In the genomic region with DNA sequence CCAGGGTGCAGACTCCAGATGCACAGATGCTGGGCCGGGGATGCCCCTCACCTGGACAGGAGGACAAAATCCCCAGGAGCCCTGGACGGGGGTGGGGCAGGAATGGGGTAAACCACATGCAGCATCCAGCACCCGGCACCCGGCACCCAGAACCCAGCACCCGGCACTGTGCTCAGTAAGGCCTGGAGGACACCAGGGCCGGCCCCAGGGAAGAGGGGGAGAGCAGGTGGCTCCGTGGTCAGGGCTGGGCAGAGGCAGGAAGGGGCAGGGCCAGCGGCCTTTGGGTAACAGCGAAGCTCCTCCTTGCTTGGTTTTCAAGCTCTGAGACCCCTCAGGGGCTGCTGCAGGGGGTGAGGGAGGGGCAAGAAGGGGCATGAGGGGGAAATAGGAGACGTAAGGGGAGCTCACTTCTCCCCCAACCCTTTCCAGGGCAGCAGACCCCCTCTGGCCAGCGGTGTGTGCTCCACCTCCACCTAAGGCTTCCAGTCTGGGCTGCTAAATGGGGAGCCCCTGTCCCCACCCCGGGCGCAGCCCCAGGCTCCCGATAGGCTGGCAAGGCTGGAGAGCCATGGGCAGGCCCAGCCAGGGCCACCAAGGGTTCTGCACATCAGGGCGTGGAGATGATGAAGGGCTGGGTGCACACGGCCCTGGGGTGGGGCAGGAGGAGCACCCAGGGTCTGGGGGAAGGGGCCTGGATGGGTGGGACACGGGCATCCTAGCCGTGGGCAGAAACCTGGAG, we compare ENCODE assay signal across 1 cellular context.
TF ChIP-seq lines count a peak whose summit lies in the region.

No MANE protein-coding gene starts in this region.

TF ChIP-seq in HepG2, 621 proteins besides CTCF, POLR2A, EP300 and RAD21 (continued from another document and continues in another):
- TF ChIP-seq ZNF318 (CRISPR knock-in tag; IDR thresholded peaks at IDR 0.05) (no peak), ZNF772 (CRISPR knock-in tag; IDR thresholded peaks at IDR 0.05) (0 out of 2 replicates have a peak, but pooled peaks have one; percentile 46), ZNF776 (CRISPR knock-in tag; IDR thresholded peaks at IDR 0.05) (peak; percentile 58; the same call in 1 of the 2 replicates), EZH2 (conservative IDR thresholded peaks at IDR 0.05; ENCODE audit: low read depth, low read length) (no peak), LCORL (IDR thresholded peaks at IDR 0.05) (no peak), LCORL (CRISPR knock-in tag; IDR thresholded peaks at IDR 0.05) (no peak), ELF1 (CRISPR knock-in tag; IDR thresholded peaks at IDR 0.05) (no peak), HOXA3 (CRISPR knock-in tag; IDR thresholded peaks at IDR 0.05) (0 out of 2 replicates have a peak, but pooled peaks have one; percentile 6), NFAT5 (CRISPR knock-in tag; IDR thresholded peaks at IDR 0.05) (no peak), BRCA1 (CRISPR knock-in tag; IDR thresholded peaks at IDR 0.05) (no peak), KDM4B (CRISPR knock-in tag; IDR thresholded peaks at IDR 0.05) (no peak), NFKBIZ (CRISPR knock-in tag; IDR thresholded peaks at IDR 0.05) (no peak), STAT5B (CRISPR knock-in tag; IDR thresholded peaks at IDR 0.05) (no peak), CCAR2 (optimal IDR thresholded peaks at IDR 0.05; ENCODE audit: low read depth, low read length) (no peak), TERF1 (CRISPR knock-in tag; IDR thresholded peaks at IDR 0.05) (no peak), SNAPC2 (CRISPR knock-in tag; IDR thresholded peaks at IDR 0.05) (no peak), KLF11 (CRISPR knock-in tag; IDR thresholded peaks at IDR 0.05) (no peak), KDM3A (CRISPR knock-in tag; IDR thresholded peaks at IDR 0.05; ENCODE audit: low read depth) (no peak), BRD4 (CRISPR knock-in tag; IDR thresholded peaks at IDR 0.05) (no peak), ZNF382 (CRISPR knock-in tag; IDR thresholded peaks at IDR 0.05; ENCODE audit: borderline replicate concordance) (no peak), EED (CRISPR knock-in tag; IDR thresholded peaks at IDR 0.05) (no peak), XRCC5 (optimal IDR thresholded peaks at IDR 0.05; ENCODE audit: low read length) (no peak), ZNF598 (CRISPR knock-in tag; IDR thresholded peaks at IDR 0.05; ENCODE audit: borderline replicate concordance) (no peak), ATAD3A (CRISPR knock-in tag; IDR thresholded peaks at IDR 0.05) (no peak), TRAFD1 (CRISPR knock-in tag; IDR thresholded peaks at IDR 0.05; ENCODE audit: borderline replicate concordance) (no peak)
- TF ChIP-seq, protein P1, sequence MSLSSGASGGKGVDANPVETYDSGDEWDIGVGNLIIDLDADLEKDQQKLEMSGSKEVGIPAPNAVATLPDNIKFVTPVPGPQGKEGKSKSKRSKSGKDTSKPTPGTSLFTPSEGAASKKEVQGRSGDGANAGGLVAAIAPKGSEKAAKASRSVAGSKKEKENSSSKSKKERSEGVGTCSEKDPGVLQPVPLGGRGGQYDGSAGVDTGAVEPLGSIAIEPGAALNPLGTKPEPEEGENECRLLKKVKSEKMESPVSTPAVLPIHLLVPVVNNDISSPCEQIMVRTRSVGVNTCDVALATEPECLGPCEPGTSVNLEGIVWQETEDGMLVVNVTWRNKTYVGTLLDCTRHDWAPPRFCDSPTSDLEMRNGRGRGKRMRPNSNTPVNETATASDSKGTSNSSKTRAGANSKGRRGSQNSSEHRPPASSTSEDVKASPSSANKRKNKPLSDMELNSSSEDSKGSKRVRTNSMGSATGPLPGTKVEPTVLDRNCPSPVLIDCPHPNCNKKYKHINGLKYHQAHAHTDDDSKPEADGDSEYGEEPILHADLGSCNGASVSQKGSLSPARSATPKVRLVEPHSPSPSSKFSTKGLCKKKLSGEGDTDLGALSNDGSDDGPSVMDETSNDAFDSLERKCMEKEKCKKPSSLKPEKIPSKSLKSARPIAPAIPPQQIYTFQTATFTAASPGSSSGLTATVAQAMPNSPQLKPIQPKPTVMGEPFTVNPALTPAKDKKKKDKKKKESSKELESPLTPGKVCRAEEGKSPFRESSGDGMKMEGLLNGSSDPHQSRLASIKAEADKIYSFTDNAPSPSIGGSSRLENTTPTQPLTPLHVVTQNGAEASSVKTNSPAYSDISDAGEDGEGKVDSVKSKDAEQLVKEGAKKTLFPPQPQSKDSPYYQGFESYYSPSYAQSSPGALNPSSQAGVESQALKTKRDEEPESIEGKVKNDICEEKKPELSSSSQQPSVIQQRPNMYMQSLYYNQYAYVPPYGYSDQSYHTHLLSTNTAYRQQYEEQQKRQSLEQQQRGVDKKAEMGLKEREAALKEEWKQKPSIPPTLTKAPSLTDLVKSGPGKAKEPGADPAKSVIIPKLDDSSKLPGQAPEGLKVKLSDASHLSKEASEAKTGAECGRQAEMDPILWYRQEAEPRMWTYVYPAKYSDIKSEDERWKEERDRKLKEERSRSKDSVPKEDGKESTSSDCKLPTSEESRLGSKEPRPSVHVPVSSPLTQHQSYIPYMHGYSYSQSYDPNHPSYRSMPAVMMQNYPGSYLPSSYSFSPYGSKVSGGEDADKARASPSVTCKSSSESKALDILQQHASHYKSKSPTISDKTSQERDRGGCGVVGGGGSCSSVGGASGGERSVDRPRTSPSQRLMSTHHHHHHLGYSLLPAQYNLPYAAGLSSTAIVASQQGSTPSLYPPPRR (CRISPR knock-in tag; IDR thresholded peaks at IDR 0.05; ENCODE audit: borderline replicate concordance) = no peak; the same call in 1 of the 2 replicates
- TF ChIP-seq, protein P2, sequence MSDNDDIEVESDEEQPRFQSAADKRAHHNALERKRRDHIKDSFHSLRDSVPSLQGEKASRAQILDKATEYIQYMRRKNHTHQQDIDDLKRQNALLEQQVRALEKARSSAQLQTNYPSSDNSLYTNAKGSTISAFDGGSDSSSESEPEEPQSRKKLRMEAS (IDR thresholded peaks at IDR 0.05) = peak; percentile 54
- TF ChIP-seq, protein P3, sequence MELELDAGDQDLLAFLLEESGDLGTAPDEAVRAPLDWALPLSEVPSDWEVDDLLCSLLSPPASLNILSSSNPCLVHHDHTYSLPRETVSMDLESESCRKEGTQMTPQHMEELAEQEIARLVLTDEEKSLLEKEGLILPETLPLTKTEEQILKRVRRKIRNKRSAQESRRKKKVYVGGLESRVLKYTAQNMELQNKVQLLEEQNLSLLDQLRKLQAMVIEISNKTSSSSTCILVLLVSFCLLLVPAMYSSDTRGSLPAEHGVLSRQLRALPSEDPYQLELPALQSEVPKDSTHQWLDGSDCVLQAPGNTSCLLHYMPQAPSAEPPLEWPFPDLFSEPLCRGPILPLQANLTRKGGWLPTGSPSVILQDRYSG (CRISPR knock-in tag; IDR thresholded peaks at IDR 0.05) = no peak
